18 cellular contexts compared by ENCODE assay signal in the genomic region with DNA sequence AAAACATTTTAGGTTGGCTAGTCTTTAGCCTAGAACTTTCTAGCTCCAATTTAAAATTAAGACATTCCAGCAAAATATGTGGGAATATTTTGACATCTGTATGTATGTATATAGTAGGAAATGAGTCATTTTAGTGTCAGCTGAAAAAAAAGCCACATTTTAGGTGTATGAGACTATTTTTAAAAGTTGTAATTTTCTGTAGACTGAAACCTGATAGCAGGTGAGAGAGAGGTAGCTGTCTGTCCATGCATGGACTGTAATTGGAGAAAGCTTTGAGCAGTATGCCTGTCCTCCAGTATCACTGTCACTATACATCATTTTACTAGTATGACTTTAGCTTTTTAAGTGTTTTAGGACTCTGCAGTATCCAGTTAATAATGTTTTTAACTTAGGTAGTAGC. TPM values are rescaled to one million over a fixed set of nuclear protein-coding genes. Genes with fewer than 3 reads are reported as not detected.
DNase-seq lines count a peak whose midpoint lies in the region; ATAC-seq and TF ChIP-seq lines count a peak whose summit lies in the region.
"Had no signal": no experiment of that assay in that cellular context is flagged by ENCODE, and none has a peak within 500 bp of the region (broad histone marks: within the 10 kb centered on the region; RNA-seq: fewer than 3 reads in every experiment).

No MANE protein-coding gene starts in this region.

- H3K27me3 ChIP-seq in HCT116 (ENCODE audit: insufficient read depth, low read length) = no peaks in the 10 kb centered on the region
- no peaks in the 10 kb centered on the region for H3K27me3 ChIP-seq in foreskin keratinocyte
- H3K27me3 ChIP-seq: MG63 had no signal

- H3K36me3 Mint-ChIP-seq in activated naive CD4-positive, alpha-beta T cell treated with anti-CD3 and anti-CD28 coated beads, Interleukin-2, amount 10 ng/mL, durations not matched to agents 7 days and 5 days = no peaks in the 10 kb centered on the region
- H3K36me3 Mint-ChIP-seq: CD14-positive monocyte had no signal

- no peak overlapping the region for H2AFZ ChIP-seq in HCT116 (ENCODE audit: low read depth, low read length, poor library complexity, severe bottlenecking)

- H3K4me1 Mint-ChIP-seq in activated naive CD4-positive, alpha-beta T cell treated with anti-CD3 and anti-CD28 coated beads, Interleukin-2, amount 10 ng/mL, durations not matched to agents 7 days and 5 days = no peaks in the 10 kb centered on the region

- no peaks in the 10 kb centered on the region for H3K9me3 ChIP-seq in HCT116 (ENCODE audit: control insufficient read depth in 1 of 2, insufficient read depth in 1 of 2, low read depth in 1 of 2, low read length in 2 of 2)
- H3K9me3 ChIP-seq: MG63 had no signal

- peaks cover 8% of the 10 kb centered on the region for H3K27me3 Mint-ChIP-seq in activated naive CD4-positive, alpha-beta T cell treated with anti-CD3 and anti-CD28 coated beads, Interleukin-2, amount 10 ng/mL, durations not matched to agents 7 days and 5 days

- DNase-seq in EH (ENCODE audit: low read depth) (peak; percentile 23), HCT116 (ENCODE audit: low read depth, low spot score) (no peak), foreskin keratinocyte (peak in 1 of 2 donors; percentile 49), germinal center (ENCODE audit: low spot score) (no peak)
- no peak for DNase-seq in activated naive CD4-positive, alpha-beta T cell treated with anti-CD3 and anti-CD28 coated beads, Interleukin-2, amount 10 ng/mL, durations not matched to agents 7 days and 5 days
- DNase-seq in stimulated activated CD4-positive, alpha-beta T cell treated with anti-CD3 and anti-CD28 coated beads, Interleukin-4, amount 100 ng/mL, for 4 hours = no peak
- DNase-seq: GOT3; HFFc6; Karpas-422; MG63; NCI-H1105; NCI-H187; NCI-H526 treated with DMSO at 0.1 percent for 48 hours; NK-92 treated with Interleukin-12 subunit alpha and Interleukin-12 subunit beta, amount 100 ng/mL, for 24 hours; RPMI8226 had no signal

- POLR2A ChIA-PET in HCT116 (lab: Charles Lee) = interaction anchor here (1.5 kb wide), 1 partner anchor 64 kb away, joined by 3 read pairs; no protein-coding TSS in a partner anchor

- no peak overlapping the region for H3K4me3 ChIP-seq in HCT116 (replicated peaks in 1 of 2; ENCODE audit: low read depth in 1 of 2, low read length in 2 of 2)
- H3K4me3 ChIP-seq: MG63 had no signal

- CTCF ChIA-PET in HCT116 (lab: Charles Lee) = no interaction called here
- CTCF ChIA-PET in activated naive CD4-positive, alpha-beta T cell treated with anti-CD3 and anti-CD28 coated beads, Interleukin-2, amount 10 ng/mL, durations not matched to agents 7 days and 5 days (lab: Charles Lee) = no interaction called here

- peak overlapping the region; percentile 98; the same call in 1 of the 2 replicates for H3K27ac ChIP-seq in HCT116 (ENCODE audit: low read depth, low read length)
- peak overlapping the region; percentile 25 for H3K27ac ChIP-seq in foreskin keratinocyte

- RAD21 ChIA-PET in HCT116 (lab: Charles Lee; ENCODE audit: low non-redundant PET in 1 of 2, low total read pairs in 2 of 2, uncharacterized antibody in 2 of 2, unreplicated experiment in 2 of 2) = no interaction called here

- no peak for ATAC-seq in HCT116
- ATAC-seq in SK-N-SH treated with all-trans-retinoic acid at 6 μM for 48 hours = peak; percentile 72
- peak; percentile 65 for ATAC-seq in foreskin keratinocyte

- H3K36me3 ChIP-seq in HCT116 (ENCODE audit: control insufficient read depth in 1 of 2, insufficient read depth in 2 of 2, low read length in 2 of 2) = no peaks in the 10 kb centered on the region; a peak in 1 of 4 replicates
- H3K36me3 ChIP-seq: MG63 had no signal

- H3K9ac ChIP-seq in HCT116 (ENCODE audit: low read length) = peak overlapping the region; percentile 51

- TF ChIP-seq POLR2A in HCT116 (IDR thresholded peaks at IDR 0.05; ENCODE audit: borderline replicate concordance, extremely low read depth, insufficient read depth, insufficient read length) = no peak

- no TSS peak for BruUV-seq in HCT116 (replicated peaks; lab: Mats Ljungman, UMichigan)

- H3K9me3 Mint-ChIP-seq in activated naive CD4-positive, alpha-beta T cell treated with anti-CD3 and anti-CD28 coated beads, Interleukin-2, amount 10 ng/mL, durations not matched to agents 7 days and 5 days = no peaks in the 10 kb centered on the region
- H3K9me3 Mint-ChIP-seq: HFFc6 had no signal

- H3K4me2 ChIP-seq in HCT116 (ENCODE audit: low read length) = peak overlapping the region; percentile 73

- no peak overlapping the region for H3K27ac Mint-ChIP-seq in activated naive CD4-positive, alpha-beta T cell treated with anti-CD3 and anti-CD28 coated beads, Interleukin-2, amount 10 ng/mL, durations not matched to agents 7 days and 5 days
- H3K27ac Mint-ChIP-seq: CD14-positive monocyte, HFFc6 had no signal

- H4K20me1 ChIP-seq in HCT116 (ENCODE audit: insufficient read depth) = no peaks in the 10 kb centered on the region

- TF ChIP-seq CTCF in HCT116 (IDR thresholded peaks at IDR 0.05 in 2 of 3, conservative IDR thresholded peaks at IDR 0.05 in 1 of 3; ENCODE audit: borderline replicate concordance in 1 of 3, insufficient read depth in 1 of 3, low read depth in 2 of 3, low read length in 2 of 3) (no peak), foreskin keratinocyte (conservative IDR thresholded peaks at IDR 0.05) (no peak)

- H3K9me2 ChIP-seq in HCT116 (ENCODE audit: insufficient read depth) = no peaks in the 10 kb centered on the region

- no peak for TF ChIP-seq RAD21 in HCT116 (IDR thresholded peaks at IDR 0.05; ENCODE audit: low read depth)

- H3K4me3 Mint-ChIP-seq in activated naive CD4-positive, alpha-beta T cell treated with anti-CD3 and anti-CD28 coated beads, Interleukin-2, amount 10 ng/mL, durations not matched to agents 7 days and 5 days = no peak overlapping the region
- H3K4me3 Mint-ChIP-seq: CD14-positive monocyte, HFFc6 had no signal

- peaks cover 37% of the 10 kb centered on the region for H3K79me2 ChIP-seq in HCT116 (ENCODE audit: insufficient read depth, low read length)

- H3K4me1 ChIP-seq in HCT116 (ENCODE audit: control insufficient read depth in 1 of 2, insufficient read depth in 2 of 2, low read length in 2 of 2) = peaks cover 51 to 59% of the 10 kb centered on the region in 2 experiments
- peaks cover 28% of the 10 kb centered on the region for H3K4me1 ChIP-seq in foreskin keratinocyte

- intact Hi-C loops in HCT116 (cut with micrococcal nuclease) = no loop called here

TF ChIP-seq in HCT116, 20 proteins besides CTCF, POLR2A, EP300 and RAD21 (continues in another document):
- TF ChIP-seq EZH2phosphoT487 (IDR thresholded peaks at IDR 0.05; ENCODE audit: borderline replicate concordance) (no peak), ELF1 (IDR thresholded peaks at IDR 0.05; ENCODE audit: borderline replicate concordance, low read depth) (no peak), TCF7L2 (IDR thresholded peaks at IDR 0.05; ENCODE audit: borderline replicate concordance, extremely low read depth, insufficient read depth, insufficient read length) (no peak), SIN3A (IDR thresholded peaks at IDR 0.05; ENCODE audit: low read depth) (no peak), FOSL1 (IDR thresholded peaks at IDR 0.05; ENCODE audit: low read depth) (no peak), CBX3 (IDR thresholded peaks at IDR 0.05; ENCODE audit: low read depth) (no peak)
- TF ChIP-seq, protein P1, sequence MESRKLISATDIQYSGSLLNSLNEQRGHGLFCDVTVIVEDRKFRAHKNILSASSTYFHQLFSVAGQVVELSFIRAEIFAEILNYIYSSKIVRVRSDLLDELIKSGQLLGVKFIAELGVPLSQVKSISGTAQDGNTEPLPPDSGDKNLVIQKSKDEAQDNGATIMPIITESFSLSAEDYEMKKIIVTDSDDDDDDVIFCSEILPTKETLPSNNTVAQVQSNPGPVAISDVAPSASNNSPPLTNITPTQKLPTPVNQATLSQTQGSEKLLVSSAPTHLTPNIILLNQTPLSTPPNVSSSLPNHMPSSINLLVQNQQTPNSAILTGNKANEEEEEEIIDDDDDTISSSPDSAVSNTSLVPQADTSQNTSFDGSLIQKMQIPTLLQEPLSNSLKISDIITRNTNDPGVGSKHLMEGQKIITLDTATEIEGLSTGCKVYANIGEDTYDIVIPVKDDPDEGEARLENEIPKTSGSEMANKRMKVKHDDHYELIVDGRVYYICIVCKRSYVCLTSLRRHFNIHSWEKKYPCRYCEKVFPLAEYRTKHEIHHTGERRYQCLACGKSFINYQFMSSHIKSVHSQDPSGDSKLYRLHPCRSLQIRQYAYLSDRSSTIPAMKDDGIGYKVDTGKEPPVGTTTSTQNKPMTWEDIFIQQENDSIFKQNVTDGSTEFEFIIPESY (IDR thresholded peaks at IDR 0.05; ENCODE audit: extremely low read depth, insufficient replicate concordance, low read length) = no peak

TF ChIP-seq in SK-N-SH treated with all-trans-retinoic acid at 6 μM for 48 hours, 23 proteins besides CTCF, POLR2A, EP300 and RAD21:
- TF ChIP-seq TOX (CRISPR knock-in tag; IDR thresholded peaks at IDR 0.05; ENCODE audit: borderline replicate concordance) = no peak
- no peak for TF ChIP-seq RARB (CRISPR knock-in tag; IDR thresholded peaks at IDR 0.05)
- no peak for TF ChIP-seq BACH2 (CRISPR knock-in tag; IDR thresholded peaks at IDR 0.05; ENCODE audit: borderline replicate concordance)
- TF ChIP-seq, protein P2, sequence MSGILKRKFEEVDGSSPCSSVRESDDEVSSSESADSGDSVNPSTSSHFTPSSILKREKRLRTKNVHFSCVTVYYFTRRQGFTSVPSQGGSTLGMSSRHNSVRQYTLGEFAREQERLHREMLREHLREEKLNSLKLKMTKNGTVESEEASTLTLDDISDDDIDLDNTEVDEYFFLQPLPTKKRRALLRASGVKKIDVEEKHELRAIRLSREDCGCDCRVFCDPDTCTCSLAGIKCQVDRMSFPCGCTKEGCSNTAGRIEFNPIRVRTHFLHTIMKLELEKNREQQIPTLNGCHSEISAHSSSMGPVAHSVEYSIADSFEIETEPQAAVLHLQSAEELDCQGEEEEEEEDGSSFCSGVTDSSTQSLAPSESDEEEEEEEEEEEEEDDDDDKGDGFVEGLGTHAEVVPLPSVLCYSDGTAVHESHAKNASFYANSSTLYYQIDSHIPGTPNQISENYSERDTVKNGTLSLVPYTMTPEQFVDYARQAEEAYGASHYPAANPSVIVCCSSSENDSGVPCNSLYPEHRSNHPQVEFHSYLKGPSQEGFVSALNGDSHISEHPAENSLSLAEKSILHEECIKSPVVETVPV (CRISPR knock-in tag; IDR thresholded peaks at IDR 0.05) = no peak
TF ChIP-seq in SK-N-SH treated with all-trans-retinoic acid at 6 μM for 48 hours: peak in this region for 0.

RNA-seq across cellular contexts. Expression of a gene that starts 26.1 kb away (rescaled TPM):
- total RNA-seq in HCT116 (2021; ENCODE audit: unreplicated experiment) (17.8 TPM), foreskin keratinocyte (7.3 and 8.1 TPM in 2 replicates)
- polyA plus RNA-seq in HCT116 (2012) = 21.5 and 28.7 TPM in 2 replicates
- 6.9 and 9.2 TPM in 2 replicates for polyA plus RNA-seq in foreskin keratinocyte
- total RNA-seq: OCI-LY7 had no signal
- polyA plus RNA-seq: CD14-positive monocyte had no signal
